Comparison of ENCODE assay signal across 2 cellular contexts in genomic region chr5:173301695-173302545, GRCh38.
TF ChIP-seq lines count a peak whose summit lies in the region.

No MANE protein-coding gene starts in this region.

TF ChIP-seq in HEK293, 187 proteins besides CTCF, POLR2A, EP300 and RAD21 (continued from another document):
- TF ChIP-seq, protein P1, sequence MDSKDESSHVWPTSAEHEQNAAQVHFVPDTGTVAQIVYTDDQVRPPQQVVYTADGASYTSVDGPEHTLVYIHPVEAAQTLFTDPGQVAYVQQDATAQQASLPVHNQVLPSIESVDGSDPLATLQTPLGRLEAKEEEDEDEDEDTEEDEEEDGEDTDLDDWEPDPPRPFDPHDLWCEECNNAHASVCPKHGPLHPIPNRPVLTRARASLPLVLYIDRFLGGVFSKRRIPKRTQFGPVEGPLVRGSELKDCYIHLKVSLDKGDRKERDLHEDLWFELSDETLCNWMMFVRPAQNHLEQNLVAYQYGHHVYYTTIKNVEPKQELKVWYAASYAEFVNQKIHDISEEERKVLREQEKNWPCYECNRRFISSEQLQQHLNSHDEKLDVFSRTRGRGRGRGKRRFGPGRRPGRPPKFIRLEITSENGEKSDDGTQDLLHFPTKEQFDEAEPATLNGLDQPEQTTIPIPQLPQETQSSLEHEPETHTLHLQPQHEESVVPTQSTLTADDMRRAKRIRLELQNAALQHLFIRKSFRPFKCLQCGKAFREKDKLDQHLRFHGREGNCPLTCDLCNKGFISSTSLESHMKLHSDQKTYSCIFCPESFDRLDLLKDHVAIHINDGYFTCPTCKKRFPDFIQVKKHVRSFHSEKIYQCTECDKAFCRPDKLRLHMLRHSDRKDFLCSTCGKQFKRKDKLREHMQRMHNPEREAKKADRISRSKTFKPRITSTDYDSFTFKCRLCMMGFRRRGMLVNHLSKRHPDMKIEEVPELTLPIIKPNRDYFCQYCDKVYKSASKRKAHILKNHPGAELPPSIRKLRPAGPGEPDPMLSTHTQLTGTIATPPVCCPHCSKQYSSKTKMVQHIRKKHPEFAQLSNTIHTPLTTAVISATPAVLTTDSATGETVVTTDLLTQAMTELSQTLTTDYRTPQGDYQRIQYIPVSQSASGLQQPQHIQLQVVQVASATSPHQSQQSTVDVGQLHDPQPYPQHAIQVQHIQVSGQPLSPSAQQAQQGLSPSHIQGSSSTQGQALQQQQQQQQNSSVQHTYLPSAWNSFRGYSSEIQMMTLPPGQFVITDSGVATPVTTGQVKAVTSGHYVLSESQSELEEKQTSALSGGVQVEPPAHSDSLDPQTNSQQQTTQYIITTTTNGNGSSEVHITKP (tag by site-specific recombination; IDR thresholded peaks at IDR 0.05): peak; percentile 91
- peak; percentile 64 for TF ChIP-seq ZIC2 (tag by site-specific recombination; IDR thresholded peaks at IDR 0.05)
- peak; percentile 57; the same call in 1 of the 2 replicates for TF ChIP-seq ZFHX2 (tag by site-specific recombination; conservative IDR thresholded peaks at IDR 0.05)
- TF ChIP-seq ZBTB8A (tag by site-specific recombination; IDR thresholded peaks at IDR 0.05): 0 out of 2 replicates have a peak, but pooled peaks have one; percentile 15

TF ChIP-seq in SK-N-SH treated with all-trans-retinoic acid at 6 μM for 48 hours, 23 proteins besides CTCF, POLR2A, EP300 and RAD21 (continued from another document):
- no peak for TF ChIP-seq PATZ1 (CRISPR knock-in tag; IDR thresholded peaks at IDR 0.05; ENCODE audit: borderline replicate concordance)
- TF ChIP-seq OSR1 (CRISPR knock-in tag; IDR thresholded peaks at IDR 0.05): no peak
- no peak for TF ChIP-seq CSRNP3 (CRISPR knock-in tag; IDR thresholded peaks at IDR 0.05)
- TF ChIP-seq PPARA (CRISPR knock-in tag; IDR thresholded peaks at IDR 0.05; ENCODE audit: borderline replicate concordance): no peak
- no peak for TF ChIP-seq RARB (CRISPR knock-in tag; IDR thresholded peaks at IDR 0.05)
- TF ChIP-seq ZC3H10 (CRISPR knock-in tag; IDR thresholded peaks at IDR 0.05): no peak
